Comparison of ENCODE assay signal across 16 cellular contexts in the genomic region with DNA sequence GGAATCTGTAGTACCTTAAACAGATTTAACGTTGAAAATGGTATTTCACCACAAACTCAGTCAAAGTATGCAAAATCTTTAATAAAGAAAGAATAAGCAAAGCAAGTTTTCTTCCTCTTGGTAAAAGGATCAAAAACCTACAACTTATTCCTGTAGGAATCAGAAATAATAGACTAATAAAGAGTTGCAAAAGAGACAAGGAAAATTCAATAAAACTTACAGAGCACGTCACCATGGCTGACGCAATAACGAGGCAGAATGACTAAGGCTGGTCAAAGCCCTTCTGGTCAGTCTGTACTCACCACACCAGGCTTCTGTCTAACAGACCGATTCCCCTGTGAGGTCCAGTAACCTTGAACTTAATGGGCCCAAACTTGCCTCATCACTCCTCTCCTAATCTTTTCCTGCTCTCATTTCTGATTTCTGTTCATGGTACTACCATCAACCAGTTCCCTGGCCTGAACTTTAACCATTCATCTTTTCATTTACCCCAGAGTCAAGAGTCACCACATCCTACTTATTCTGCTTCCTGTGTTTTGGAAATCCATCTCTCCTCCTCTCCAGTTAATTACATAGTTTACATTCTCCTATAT. TPM values are rescaled to one million over a fixed set of nuclear protein-coding genes. Genes with fewer than 3 reads are reported as not detected.
DNase-seq lines count a peak whose midpoint lies in the region; ATAC-seq, FAIRE-seq and TF ChIP-seq lines count a peak whose summit lies in the region.
"Had no signal": no experiment of that assay in that cellular context is flagged by ENCODE, and none has a peak within 500 bp of the region (broad histone marks: within the 10 kb centered on the region; RNA-seq: fewer than 3 reads in every experiment).

No MANE protein-coding gene starts in this region.

- WGBS in mesodermal cell (ENCODE audit: insufficient coverage in 2 of 2), 2 experiments = 85 to 93% methylated on average over 4 of the region's 5 CpGs
- 91% methylated on average over 5 of the region's 5 CpGs for WGBS in gastroesophageal sphincter (ENCODE audit: low coverage in 1 of 2), 2 donors

- no peak for TF ChIP-seq EP300 in gastroesophageal sphincter (IDR thresholded peaks at IDR 0.05)

- peak overlapping the region; percentile 67 for H3K27ac ChIP-seq in C4-2B
- H3K27ac ChIP-seq in mesodermal cell (ENCODE audit: low read depth, low read length, severe bottlenecking) = peak overlapping the region; percentile 61
- H3K27ac ChIP-seq in gastroesophageal sphincter = no peak overlapping the region
- H3K27ac ChIP-seq: SJCRH30 had no signal

- H3K27me3 ChIP-seq in gastroesophageal sphincter = no peaks in the 10 kb centered on the region
- H3K27me3 ChIP-seq: SJCRH30 had no signal

- H3K9me3 ChIP-seq in mesodermal cell (ENCODE audit: control insufficient read depth, low read length) (no peaks in the 10 kb centered on the region), gastroesophageal sphincter (no peaks in the 10 kb centered on the region)
- H3K9me3 ChIP-seq: SJCRH30 had no signal

- no peak overlapping the region for H3K4me3 ChIP-seq in choroid plexus epithelial cell (ENCODE audit: low read depth, low read length)
- H3K4me3 ChIP-seq in mesodermal cell (ENCODE audit: extremely low read depth, insufficient read depth, low read length, poor library complexity, severe bottlenecking) = no peak overlapping the region
- H3K4me3 ChIP-seq in gastroesophageal sphincter = no peak overlapping the region
- H3K4me3 ChIP-seq: SJCRH30 had no signal

- H3K36me3 ChIP-seq in mesodermal cell (ENCODE audit: control insufficient read depth, insufficient read depth, low read length) (peaks cover 53% of the 10 kb centered on the region), gastroesophageal sphincter (no peaks in the 10 kb centered on the region)
- H3K36me3 ChIP-seq: SJCRH30 had no signal

- DNase-seq in LHCN-M2 (ENCODE audit: low read depth) (peak; percentile 53), choroid plexus epithelial cell (ENCODE audit: low read depth) (peak; percentile 93), D721Med (ENCODE audit: insufficient read length, low spot score) (no peak)
- DNase-seq: activated B cell treated with CpG ODN at 0.5 μM for 24 hours; activated CD8-positive, alpha-beta memory T cell treated with anti-CD3 and anti-CD28 coated beads, Interleukin-2, amount 50 U/mL, for 48 hours; NCI-H1105 treated with DMSO at 0.1 percent for 48 hours; NCI-H526; SJCRH30; stimulated activated CD4-positive, alpha-beta T cell treated with anti-CD3 and anti-CD28 coated beads, Interleukin-4, amount 100 ng/mL, for 4 hours; stimulated activated naive CD8-positive, alpha-beta T cell treated with anti-CD3 and anti-CD28 coated beads, Interleukin-15, Interleukin-2, amounts not matched to agents 100 U/mL and 50 U/mL, for 24 hours had no signal

- ATAC-seq in HG02588 (IDR thresholded peaks at IDR 0.05; ENCODE audit: unreplicated experiment) (no peak), gastroesophageal sphincter (no peak), HG02759 (IDR thresholded peaks at IDR 0.05; ENCODE audit: unreplicated experiment) (no peak)
- ATAC-seq: stimulated activated naive CD8-positive, alpha-beta T cell treated with anti-CD3 and anti-CD28 coated beads, Interleukin-15, Interleukin-2, amounts not matched to agents 100 U/mL and 50 U/mL, for 24 hours had no signal

- TF ChIP-seq CTCF in C4-2B (conservative IDR thresholded peaks at IDR 0.05) (no peak), choroid plexus epithelial cell (conservative IDR thresholded peaks at IDR 0.05; ENCODE audit: low read depth, low read length) (no peak), gastroesophageal sphincter (IDR thresholded peaks at IDR 0.05) (no peak), D721Med (IDR thresholded peaks at IDR 0.05; ENCODE audit: insufficient read depth, missing control alignments) (no peak)

- TF ChIP-seq POLR2A in gastroesophageal sphincter (IDR thresholded peaks at IDR 0.05) = no peak

- FAIRE-seq in D721Med (lab: Jason Lieb, UNC) = no peak

- peaks cover 17% of the 10 kb centered on the region for H3K4me1 ChIP-seq in mesodermal cell (ENCODE audit: control insufficient read depth, insufficient read depth, low read length, poor library complexity, severe bottlenecking)
- peaks cover 2 to 41% (median 4%) of the 10 kb centered on the region in 3 donors for H3K4me1 ChIP-seq in gastroesophageal sphincter
- H3K4me1 ChIP-seq: SJCRH30 had no signal

RNA-seq across cellular contexts. Expression of a gene that starts 5.0 kb away (rescaled TPM):
- not detected in 2 replicates for total RNA-seq in LHCN-M2 (2014; rRNA removed)
- not detected for polyA plus RNA-seq in LHCN-M2 (2012)
- polyA plus RNA-seq in mesodermal cell (2013, experiment 1 of 2) = 226 TPM
- polyA plus RNA-seq in mesodermal cell (2013, experiment 2 of 2) = 220 TPM
- 10 to 100 TPM in 1 of 4 donors, 1 to 10 TPM in 2, not detected in 1; 2.3 to 26.1 (median 5.2) TPM for total RNA-seq in gastroesophageal sphincter
- total RNA-seq: activated B cell treated with CpG ODN at 0.5 μM for 24 hours had no signal
- polyA plus RNA-seq: CD14-positive monocyte had no signal

Comparison
In these comparisons a context has a peak if more than half of its experiments do, and no peak if none do; other contexts are left out.
1. H3K27ac ChIP-seq: peak in C4-2B (single experiment) and mesodermal cell (single experiment); none in gastroesophageal sphincter (0 of 4).